ENCODE assay signal across 23 cellular contexts in the genomic region with DNA sequence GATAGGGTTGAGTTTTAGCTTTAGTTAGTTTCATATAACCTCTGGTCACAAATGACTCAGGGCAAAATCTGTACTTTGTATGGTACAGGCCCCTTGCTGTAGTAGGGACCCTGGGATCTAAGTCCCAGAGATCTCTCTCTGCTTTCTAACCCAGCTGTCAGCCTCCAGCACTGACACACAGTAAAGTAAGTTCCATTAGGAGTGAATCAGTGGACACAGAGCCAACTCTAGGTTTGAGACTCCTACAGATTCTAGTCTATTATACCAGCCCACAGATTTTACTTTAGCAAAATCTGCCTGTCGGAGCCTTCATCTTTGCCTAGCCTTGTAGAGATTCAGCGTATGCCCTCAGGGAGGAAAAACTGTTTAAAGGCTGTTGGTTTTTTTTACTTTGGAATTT. TPM values are rescaled to one million over a fixed set of nuclear protein-coding genes. Genes with fewer than 3 reads are reported as not detected.
A peak's percentile ranks its signal among the peaks of the same experiment; 100 is the strongest.
DNase-seq lines count a peak whose midpoint lies in the region; ATAC-seq and TF ChIP-seq lines count a peak whose summit lies in the region.
"Had no signal": no experiment of that assay in that cellular context is flagged by ENCODE, and none has a peak within 500 bp of the region (broad histone marks: within the 10 kb centered on the region; RNA-seq: fewer than 3 reads in every experiment).

No MANE protein-coding gene starts in this region.

- no peak overlapping the region for H3K4me3 Mint-ChIP-seq in stimulated activated memory B cell treated with anti-CD40 and anti-IgM and Interleukin-4, amounts not matched to agents 10 μg/mL and 1 μg/mL and 100 μg/mL, for 72 hours
- H3K4me3 Mint-ChIP-seq: brain; natural killer cell treated with Interleukin-12 subunit alpha and Interleukin-12 subunit beta and Interleukin-15 and Interleukin-18, amount 100 ng/mL, for 72 hours had no signal

- no peaks in the 10 kb centered on the region for H3K27me3 Mint-ChIP-seq in stimulated activated memory B cell treated with anti-CD40 and anti-IgM and Interleukin-4, amounts not matched to agents 10 μg/mL and 1 μg/mL and 100 μg/mL, for 72 hours
- H3K27me3 Mint-ChIP-seq: brain had no signal

- DNase-seq in DMS53 (lab: John Stamatoyannopoulos, UW) (peak; percentile 11), DMS53 treated with DMSO at 0.1 percent for 48 hours (lab: John Stamatoyannopoulos, UW; ENCODE audit: unreplicated experiment) (no peak), adipocyte (ENCODE audit: low read depth) (peak; percentile 53), fibroblast of the aortic adventitia (ENCODE audit: low read depth) (peak; percentile 48), MV-4-11 (lab: John Stamatoyannopoulos, UW) (no peak)
- DNase-seq in activated naive CD4-positive, alpha-beta T cell treated with anti-CD3 and anti-CD28 coated beads, Interleukin-2, amount 50 U/mL, for 16 hours = no peak
- no peak for DNase-seq in NK-92 treated with Interleukin-12 subunit alpha and Interleukin-12 subunit beta, amount 100 ng/mL, for 24 hours (lab: John Stamatoyannopoulos, UW)
- DNase-seq: left ventricle myocardium inferior; NCI-H187; NCI-H446 treated with DMSO at 0.1 percent for 48 hours; psoas muscle; SHP77 treated with DMSO at 0.1 percent for 48 hours; stimulated activated naive CD4-positive, alpha-beta T cell; T-helper 2 cell; upper lobe of left lung had no signal

- H3K4me1 ChIP-seq in adipocyte (ENCODE audit: control insufficient read depth, insufficient read depth, low read length) = peaks cover 13% of the 10 kb centered on the region
- H3K4me1 ChIP-seq: psoas muscle, upper lobe of left lung had no signal

- H3K4me3 ChIP-seq in adipocyte (ENCODE audit: low read length) (no peak overlapping the region), fibroblast of the aortic adventitia (ENCODE audit: low read depth, low read length) (no peak overlapping the region)
- H3K4me3 ChIP-seq: esophagus muscularis mucosa, left ventricle myocardium inferior, psoas muscle, upper lobe of left lung had no signal

- peaks cover 6% of the 10 kb centered on the region for H3K36me3 ChIP-seq in adipocyte (ENCODE audit: control insufficient read depth, insufficient read depth, low read length, severe bottlenecking)
- H3K36me3 ChIP-seq: esophagus muscularis mucosa, left ventricle myocardium inferior, upper lobe of left lung had no signal

- peak overlapping the region; percentile 67 for H3K27ac Mint-ChIP-seq in stimulated activated memory B cell treated with anti-CD40 and anti-IgM and Interleukin-4, amounts not matched to agents 10 μg/mL and 1 μg/mL and 100 μg/mL, for 72 hours
- H3K27ac Mint-ChIP-seq: natural killer cell treated with Interleukin-12 subunit alpha and Interleukin-12 subunit beta and Interleukin-15 and Interleukin-18, amount 100 ng/mL, for 72 hours had no signal

- no peaks in the 10 kb centered on the region for H3K27me3 ChIP-seq in adipocyte (replicated peaks; ENCODE audit: control insufficient read depth, insufficient read depth, low read length)
- H3K27me3 ChIP-seq: esophagus muscularis mucosa, upper lobe of left lung had no signal

- no peak for TF ChIP-seq CTCF in fibroblast of the aortic adventitia (IDR thresholded peaks at IDR 0.05; ENCODE audit: insufficient read depth, low read length)

- no peaks in the 10 kb centered on the region for H3K9me3 ChIP-seq in adipocyte (ENCODE audit: control insufficient read depth, low read length)
- H3K9me3 ChIP-seq: esophagus muscularis mucosa, left ventricle myocardium inferior, psoas muscle, upper lobe of left lung had no signal

- H3K4me1 Mint-ChIP-seq in stimulated activated memory B cell treated with anti-CD40 and anti-IgM and Interleukin-4, amounts not matched to agents 10 μg/mL and 1 μg/mL and 100 μg/mL, for 72 hours = peaks cover 70% of the 10 kb centered on the region

- H3K9me3 Mint-ChIP-seq in stimulated activated memory B cell treated with anti-CD40 and anti-IgM and Interleukin-4, amounts not matched to agents 10 μg/mL and 1 μg/mL and 100 μg/mL, for 72 hours = no peaks in the 10 kb centered on the region
- H3K9me3 Mint-ChIP-seq: natural killer cell treated with Interleukin-12 subunit alpha and Interleukin-12 subunit beta and Interleukin-15 and Interleukin-18, amount 100 ng/mL, for 72 hours had no signal

- peaks cover 57% of the 10 kb centered on the region for H3K36me3 Mint-ChIP-seq in stimulated activated memory B cell treated with anti-CD40 and anti-IgM and Interleukin-4, amounts not matched to agents 10 μg/mL and 1 μg/mL and 100 μg/mL, for 72 hours
- H3K36me3 Mint-ChIP-seq: natural killer cell treated with Interleukin-12 subunit alpha and Interleukin-12 subunit beta and Interleukin-15 and Interleukin-18, amount 100 ng/mL, for 72 hours had no signal

- no peak for ATAC-seq in stimulated activated memory B cell treated with anti-CD40 and anti-IgM and Interleukin-4, amounts not matched to agents 10 μg/mL and 1 μg/mL and 100 μg/mL, for 72 hours
- ATAC-seq: activated CD4-positive, CD25-positive, alpha-beta regulatory T cell treated with anti-CD3 and anti-CD28 coated beads, Interleukin-2, amount 50 U/mL, for 24 hours; natural killer cell treated with Interleukin-12 subunit alpha and Interleukin-12 subunit beta and Interleukin-15 and Interleukin-18, amount 100 ng/mL, for 72 hours; psoas muscle had no signal

- no peak overlapping the region for H3K9ac ChIP-seq in adipocyte (ENCODE audit: low read length)

RNA-seq across cellular contexts. Expression of a gene that starts 52.5 kb away (rescaled TPM):
- 6.0 and 6.6 TPM in 2 replicates for total RNA-seq in fibroblast of the aortic adventitia (ENCODE audit: low replicate concordance)
- total RNA-seq: G401; H1; HT-29; natural killer cell treated with Interleukin-12 subunit alpha and Interleukin-12 subunit beta and Interleukin-15 and Interleukin-18, amount 100 ng/mL, for 72 hours had no signal

Comparison
In these comparisons a context has a peak if more than half of its experiments do, and no peak if none do; other contexts are left out.
1. DNase-seq: peak in DMS53 (single experiment), adipocyte (single experiment) and fibroblast of the aortic adventitia (single experiment); none in DMS53 treated with DMSO at 0.1 percent for 48 hours (single experiment), MV-4-11 (single experiment), activated naive CD4-positive, alpha-beta T cell treated with anti-CD3 and anti-CD28 coated beads, Interleukin-2, amount 50 U/mL, for 16 hours (single experiment) and NK-92 treated with Interleukin-12 subunit alpha and Interleukin-12 subunit beta, amount 100 ng/mL, for 24 hours (single experiment).